In the genomic region with DNA sequence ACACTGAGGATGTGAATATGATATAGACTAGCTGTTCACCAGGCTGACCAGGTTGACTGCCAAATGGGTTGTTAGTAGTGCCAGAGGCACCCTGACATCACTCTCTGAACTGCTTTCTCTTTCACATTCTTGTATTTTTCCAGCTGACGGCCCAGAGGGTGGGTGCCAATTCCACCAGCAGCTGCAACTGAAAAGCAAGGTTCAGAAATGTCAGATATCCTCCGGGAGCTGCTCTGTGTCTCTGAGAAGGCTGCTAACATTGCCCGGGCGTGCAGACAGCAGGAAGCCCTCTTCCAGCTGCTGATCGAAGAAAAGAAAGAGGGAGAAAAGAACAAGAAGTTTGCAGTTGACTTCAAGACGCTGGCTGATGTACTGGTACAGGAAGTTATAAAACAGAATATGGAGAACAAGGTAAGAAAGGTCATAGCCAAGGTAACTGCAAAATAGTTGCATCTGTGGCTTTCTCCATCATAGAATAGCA, we compare ENCODE assay signal across 8 cellular contexts. TPM values are rescaled to one million over a fixed set of nuclear protein-coding genes. Genes with fewer than 3 reads are reported as not detected.
DNase-seq lines count a peak whose midpoint lies in the region; ATAC-seq and TF ChIP-seq lines count a peak whose summit lies in the region.

No MANE protein-coding gene starts in this region.

- CTCF ChIA-PET in A673 (lab: Charles Lee), result no interaction called here

- H3K36me3 Mint-ChIP-seq in activated T-helper 17 cell treated with anti-CD3 and anti-CD28 coated beads, Interleukin-2, amount 50 U/mL, for 72 hours (ENCODE audit: low read depth), result no peaks in the 10 kb centered on the region

- H3K27me3 ChIP-seq in A673 (replicated peaks; ENCODE audit: insufficient read depth, low read depth, low read length, poor library complexity), result no peaks in the 10 kb centered on the region

- no peak overlapping the region for H3K27ac ChIP-seq in A673 (ENCODE audit: low read depth, low read length, poor library complexity, severe bottlenecking)

- peak overlapping the region; percentile 91 for H3K4me3 Mint-ChIP-seq in activated T-helper 17 cell treated with anti-CD3 and anti-CD28 coated beads, Interleukin-2, amount 50 U/mL, for 72 hours

- no peaks in the 10 kb centered on the region for H3K9me3 ChIP-seq in A673 (ENCODE audit: low read depth, low read length, poor library complexity, severe bottlenecking)

- TF ChIP-seq CTCF in fibroblast of villous mesenchyme (IDR thresholded peaks at IDR 0.05; ENCODE audit: insufficient read depth, low read depth, low read length) (no peak), A673 (conservative IDR thresholded peaks at IDR 0.05; ENCODE audit: low read depth, low read length) (no peak)

- no peaks in the 10 kb centered on the region for H3K36me3 ChIP-seq in A673 (ENCODE audit: insufficient read depth, low read length, poor library complexity, severe bottlenecking)

- peak; percentile 95 for ATAC-seq in GM21737 (IDR thresholded peaks at IDR 0.05; ENCODE audit: unreplicated experiment)
- ATAC-seq in activated T-helper 17 cell treated with anti-CD3 and anti-CD28 coated beads, Interleukin-2, amount 50 U/mL, for 72 hours (replicated peaks), result peak; percentile 94

- peaks cover 10% of the 10 kb centered on the region for H3K4me1 Mint-ChIP-seq in activated T-helper 17 cell treated with anti-CD3 and anti-CD28 coated beads, Interleukin-2, amount 50 U/mL, for 72 hours

- peak overlapping the region; percentile 96 for H3K27ac Mint-ChIP-seq in activated T-helper 17 cell treated with anti-CD3 and anti-CD28 coated beads, Interleukin-2, amount 50 U/mL, for 72 hours

- intact Hi-C loops in A673 (cut with micrococcal nuclease; ENCODE audit: unreplicated experiment), result loop anchor here (10.0 kb wide), 1 partner anchor 375 kb away; no protein-coding TSS in a partner anchor

- H3K9me3 Mint-ChIP-seq in activated T-helper 17 cell treated with anti-CD3 and anti-CD28 coated beads, Interleukin-2, amount 50 U/mL, for 72 hours, result no peaks in the 10 kb centered on the region

- no peaks in the 10 kb centered on the region for H3K27me3 Mint-ChIP-seq in activated T-helper 17 cell treated with anti-CD3 and anti-CD28 coated beads, Interleukin-2, amount 50 U/mL, for 72 hours

- POLR2A ChIA-PET in A673 (lab: Charles Lee; ENCODE audit: low non-redundant PET), result no interaction called here

- H3K4me3 ChIP-seq in fibroblast of villous mesenchyme (ENCODE audit: low read depth, low read length), result peak overlapping the region; percentile 35
- no peak overlapping the region for H3K4me3 ChIP-seq in A673 (ENCODE audit: low read depth, low read length, poor library complexity, severe bottlenecking)

- H3K4me1 ChIP-seq in A673 (ENCODE audit: insufficient read depth, low read length, poor library complexity, severe bottlenecking), result no peaks in the 10 kb centered on the region

- BruUV-seq in A673 (replicated peaks; lab: Mats Ljungman, UMichigan), result no TSS peak

- peak; percentile 72 for DNase-seq in GM03348 (ENCODE audit: low spot score)
- peak; percentile 50 for DNase-seq in NCI-H1105 (lab: John Stamatoyannopoulos, UW)
- DNase-seq in fibroblast of villous mesenchyme (ENCODE audit: low read depth), result peak; percentile 79
- DNase-seq in occipital lobe (lab: John Stamatoyannopoulos, UW), result peak; percentile 71
- no peak for DNase-seq in ecto neural progenitor cell (ENCODE audit: low spot score)
- no peak for DNase-seq in A673 (ENCODE audit: low spot score)

RNA-seq across cellular contexts. Expression of gene INPP1, which starts 16.5 kb away (rescaled TPM):
- 10 to 100 TPM; 13.2 to 15.5 TPM for total RNA-seq in activated T-helper 17 cell treated with anti-CD3 and anti-CD28 coated beads, Interleukin-2, amount 50 U/mL, for 72 hours
- 14.2 and 14.5 TPM in 2 replicates for total RNA-seq in fibroblast of villous mesenchyme
- 14.7 TPM for total RNA-seq in occipital lobe
- total RNA-seq in A673 (2021), result 3.2 and 3.9 TPM in 2 replicates

RNA-seq across cellular contexts. Expression of gene HIBCH, which starts 40.3 kb away (rescaled TPM):
- total RNA-seq in activated T-helper 17 cell treated with anti-CD3 and anti-CD28 coated beads, Interleukin-2, amount 50 U/mL, for 72 hours, result 10 to 100 TPM; 31.3 to 44.9 TPM
- total RNA-seq in fibroblast of villous mesenchyme, result 13.5 and 18.6 TPM in 2 replicates
- total RNA-seq in occipital lobe, result 19.2 TPM
- total RNA-seq in A673 (2021), result 43.3 and 45.7 TPM in 2 replicates

RNA-seq across cellular contexts. Expression of gene MFSD6, which starts 48.2 kb away (rescaled TPM):
- total RNA-seq in activated T-helper 17 cell treated with anti-CD3 and anti-CD28 coated beads, Interleukin-2, amount 50 U/mL, for 72 hours, result 10 to 100 TPM; 33.5 to 41.5 TPM
- 7.1 and 14.7 TPM in 2 replicates for total RNA-seq in fibroblast of villous mesenchyme
- 45.1 TPM for total RNA-seq in occipital lobe
- 5.7 and 8.4 TPM in 2 replicates for total RNA-seq in A673 (2021)

Comparison
In these comparisons a context has a peak if more than half of its experiments do, and no peak if none do; other contexts are left out.
1. DNase-seq: peak in GM03348 (single experiment), NCI-H1105 (single experiment), fibroblast of villous mesenchyme (single experiment) and occipital lobe (single experiment); none in ecto neural progenitor cell (single experiment) and A673 (single experiment).